ENCODE assay signal across 8 cellular contexts in genomic region chr6:100228437-100229424, GRCh38.
DNase-seq lines count a peak whose midpoint lies in the region; ATAC-seq, FAIRE-seq and TF ChIP-seq lines count a peak whose summit lies in the region.

No MANE protein-coding gene starts in this region.

- peak overlapping the region; percentile 55 for H3K4me3 Mint-ChIP-seq in T-helper 1 cell treated with Interleukin-12 subunit alpha and Interleukin-12 subunit beta and Interleukin-4 antibody, amounts not matched to agents 30 μg/mL and 1 μg/mL, for 36 hours

- H3K9me3 ChIP-seq in body of pancreas, result no peaks in the 10 kb centered on the region
- no peaks in the 10 kb centered on the region for H3K9me3 ChIP-seq in iPS-18a (ENCODE audit: control insufficient read depth, low read depth, low read length)

- intact Hi-C loops in body of pancreas (cut with DNase I), result no loop called here

- H3K27me3 ChIP-seq in body of pancreas, result no peaks in the 10 kb centered on the region
- no peaks in the 10 kb centered on the region for H3K27me3 ChIP-seq in iPS-18a (ENCODE audit: control insufficient read depth, insufficient read depth, low read length)

- peak overlapping the region; percentile 50 for H3K27ac Mint-ChIP-seq in T-helper 1 cell treated with Interleukin-12 subunit alpha and Interleukin-12 subunit beta and Interleukin-4 antibody, amounts not matched to agents 30 μg/mL and 1 μg/mL, for 36 hours

- peaks cover 9% of the 10 kb centered on the region for H3K4me1 Mint-ChIP-seq in T-helper 1 cell treated with Interleukin-12 subunit alpha and Interleukin-12 subunit beta and Interleukin-4 antibody, amounts not matched to agents 30 μg/mL and 1 μg/mL, for 36 hours (ENCODE audit: low read depth)

- peak; percentile 66 for TF ChIP-seq POLR2A in H54 (IDR thresholded peaks at IDR 0.05; ENCODE audit: low read depth, low read length)
- TF ChIP-seq POLR2A in body of pancreas (IDR thresholded peaks at IDR 0.05), result no peak

- H3K36me3 ChIP-seq in body of pancreas (replicated peaks in 1 of 2; ENCODE audit: insufficient read depth in 1 of 2, low read depth in 2 of 2) (no peaks in the 10 kb centered on the region), iPS-18a (ENCODE audit: control insufficient read depth, low read depth, low read length) (no peaks in the 10 kb centered on the region)

- TF ChIP-seq CTCF in GM12864 (IDR thresholded peaks at IDR 0.05; ENCODE audit: low read depth, low read length, missing control alignments), result peak; percentile 40
- TF ChIP-seq CTCF in body of pancreas (IDR thresholded peaks at IDR 0.05), result peak in 2 of 7 experiments; percentile 5 to 8
- TF ChIP-seq CTCF in D721Med (IDR thresholded peaks at IDR 0.05; ENCODE audit: insufficient read depth, missing control alignments), result no peak

- no peaks in the 10 kb centered on the region for H3K36me3 Mint-ChIP-seq in T-helper 1 cell treated with Interleukin-12 subunit alpha and Interleukin-12 subunit beta and Interleukin-4 antibody, amounts not matched to agents 30 μg/mL and 1 μg/mL, for 36 hours (ENCODE audit: low read depth)

- DNase-seq in GM12864 (ENCODE audit: low read depth) (peak; percentile 71), H54 (ENCODE audit: insufficient read length, low spot score) (peak; percentile 41), Kasumi-1 (lab: John Stamatoyannopoulos, UW) (peak; percentile 62 to 72), body of pancreas (peak; percentile 64 to 76 (median 64)), skeletal muscle cell (ENCODE audit: low read depth) (peak; percentile 39), D721Med (ENCODE audit: insufficient read length, low spot score) (no peak)

- H3K27ac ChIP-seq in body of pancreas (peak overlapping the region in 2 of 4 donors; percentile 33 to 37), iPS-18a (ENCODE audit: low read length) (no peak overlapping the region)

- peaks cover 15% of the 10 kb centered on the region for H3K4me1 ChIP-seq in body of pancreas
- H3K4me1 ChIP-seq in iPS-18a (ENCODE audit: control insufficient read depth, low read depth, low read length), result peaks cover 19% of the 10 kb centered on the region

- peaks cover 21% of the 10 kb centered on the region for H3K27me3 Mint-ChIP-seq in T-helper 1 cell treated with Interleukin-12 subunit alpha and Interleukin-12 subunit beta and Interleukin-4 antibody, amounts not matched to agents 30 μg/mL and 1 μg/mL, for 36 hours (ENCODE audit: low read depth)

- ATAC-seq in body of pancreas, result peak; percentile 98

- WGBS in body of pancreas, 2 donors, result 8 to 10% methylated on average over 26 to 38 of the region's 38 CpGs

- H3K9ac ChIP-seq in iPS-18a (ENCODE audit: low read length), result no peak overlapping the region

- H3K4me3 ChIP-seq in GM12864 (ENCODE audit: low read depth, low read length) (peak overlapping the region; percentile 54), body of pancreas (peak overlapping the region in 1 of 2 donors; percentile 14), iPS-18a (ENCODE audit: low read length) (peak overlapping the region; percentile 32), skeletal muscle cell (ENCODE audit: low read depth, low read length) (peak overlapping the region; percentile 39)

- H3K9me3 Mint-ChIP-seq in T-helper 1 cell treated with Interleukin-12 subunit alpha and Interleukin-12 subunit beta and Interleukin-4 antibody, amounts not matched to agents 30 μg/mL and 1 μg/mL, for 36 hours, result no peaks in the 10 kb centered on the region

- FAIRE-seq in H54 (lab: Jason Lieb, UNC) (peak; percentile 65), D721Med (lab: Jason Lieb, UNC) (no peak)
